In the genomic region with DNA sequence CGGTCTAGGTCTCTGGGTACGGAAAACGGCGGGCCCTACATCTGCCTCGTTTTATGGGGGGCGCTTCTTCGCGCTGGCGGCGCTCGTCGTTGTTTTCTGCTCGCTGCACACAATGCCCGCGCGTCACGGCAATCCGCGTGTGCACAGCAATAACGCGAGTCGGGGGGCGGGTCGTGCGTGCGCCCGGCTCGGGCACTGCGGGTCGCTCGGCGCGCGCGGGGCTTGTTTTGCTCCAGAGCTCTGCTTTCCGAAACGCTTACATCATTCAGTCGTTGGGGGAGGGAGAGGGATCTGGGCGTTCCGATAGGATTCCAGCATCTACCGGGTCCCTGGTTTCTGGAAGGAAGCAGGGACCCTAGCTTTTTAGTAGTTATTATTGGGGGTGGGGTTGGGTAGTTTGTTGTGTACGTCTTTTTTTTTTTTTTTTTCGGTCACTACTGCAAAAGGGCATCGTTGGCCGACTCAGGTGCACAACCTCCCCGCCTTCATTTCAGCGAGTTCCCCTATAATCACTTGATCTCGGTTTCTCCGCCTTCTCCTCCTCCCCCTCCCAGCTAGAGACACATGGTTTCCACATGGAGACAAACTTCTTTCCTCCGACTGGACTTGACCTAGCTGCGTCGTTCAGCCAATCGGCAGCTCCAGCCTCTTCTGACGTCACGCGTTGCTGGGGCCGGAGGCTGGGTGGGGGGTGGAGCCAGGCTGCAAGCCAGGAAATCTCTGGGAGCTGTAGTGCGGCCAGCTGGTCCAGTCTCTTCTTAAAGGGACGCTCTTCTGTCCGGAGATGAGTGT, we compare ENCODE assay signal across 1 cellular context.
TF ChIP-seq lines count a peak whose summit lies in the region.

No MANE protein-coding gene starts in this region.

TF ChIP-seq in HepG2, 621 proteins besides CTCF, POLR2A, EP300 and RAD21 (continued from another document and continues in another):
- TF ChIP-seq, protein P1, sequence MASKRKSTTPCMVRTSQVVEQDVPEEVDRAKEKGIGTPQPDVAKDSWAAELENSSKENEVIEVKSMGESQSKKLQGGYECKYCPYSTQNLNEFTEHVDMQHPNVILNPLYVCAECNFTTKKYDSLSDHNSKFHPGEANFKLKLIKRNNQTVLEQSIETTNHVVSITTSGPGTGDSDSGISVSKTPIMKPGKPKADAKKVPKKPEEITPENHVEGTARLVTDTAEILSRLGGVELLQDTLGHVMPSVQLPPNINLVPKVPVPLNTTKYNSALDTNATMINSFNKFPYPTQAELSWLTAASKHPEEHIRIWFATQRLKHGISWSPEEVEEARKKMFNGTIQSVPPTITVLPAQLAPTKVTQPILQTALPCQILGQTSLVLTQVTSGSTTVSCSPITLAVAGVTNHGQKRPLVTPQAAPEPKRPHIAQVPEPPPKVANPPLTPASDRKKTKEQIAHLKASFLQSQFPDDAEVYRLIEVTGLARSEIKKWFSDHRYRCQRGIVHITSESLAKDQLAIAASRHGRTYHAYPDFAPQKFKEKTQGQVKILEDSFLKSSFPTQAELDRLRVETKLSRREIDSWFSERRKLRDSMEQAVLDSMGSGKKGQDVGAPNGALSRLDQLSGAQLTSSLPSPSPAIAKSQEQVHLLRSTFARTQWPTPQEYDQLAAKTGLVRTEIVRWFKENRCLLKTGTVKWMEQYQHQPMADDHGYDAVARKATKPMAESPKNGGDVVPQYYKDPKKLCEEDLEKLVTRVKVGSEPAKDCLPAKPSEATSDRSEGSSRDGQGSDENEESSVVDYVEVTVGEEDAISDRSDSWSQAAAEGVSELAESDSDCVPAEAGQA (IDR thresholded peaks at IDR 0.05; ENCODE audit: low read depth), result no peak
- TF ChIP-seq, protein P1 (CRISPR knock-in tag; IDR thresholded peaks at IDR 0.05; ENCODE audit: borderline replicate concordance), result no peak
- TF ChIP-seq SETDB1 (CRISPR knock-in tag; IDR thresholded peaks at IDR 0.05; ENCODE audit: borderline replicate concordance) (no peak), THYN1 (CRISPR knock-in tag; IDR thresholded peaks at IDR 0.05; ENCODE audit: borderline replicate concordance, low read depth) (no peak), ATF7-NPFF (CRISPR knock-in tag; IDR thresholded peaks at IDR 0.05; ENCODE audit: low read depth) (no peak), ZNF432 (CRISPR knock-in tag; IDR thresholded peaks at IDR 0.05; ENCODE audit: borderline replicate concordance) (no peak), ZNF749 (CRISPR knock-in tag; IDR thresholded peaks at IDR 0.05; ENCODE audit: borderline replicate concordance) (no peak), ZMAT3 (CRISPR knock-in tag; conservative IDR thresholded peaks at IDR 0.05) (peak; percentile 30; the same call in 1 of the 2 replicates), JUN (CRISPR knock-in tag; IDR thresholded peaks at IDR 0.05) (peak; percentile 18; the same call in 1 of the 2 replicates), ZZZ3 (CRISPR knock-in tag; IDR thresholded peaks at IDR 0.05; ENCODE audit: borderline replicate concordance) (no peak), MLLT10 (CRISPR knock-in tag; IDR thresholded peaks at IDR 0.05) (no peak), FOXA3 (CRISPR knock-in tag; IDR thresholded peaks at IDR 0.05) (peak; percentile 34; the same call in 1 of the 2 replicates), ZBTB20 (CRISPR knock-in tag; IDR thresholded peaks at IDR 0.05; ENCODE audit: borderline replicate concordance, low read depth) (no peak), MATR3 (CRISPR knock-in tag; IDR thresholded peaks at IDR 0.05) (no peak), ZNF234 (CRISPR knock-in tag; conservative IDR thresholded peaks at IDR 0.05) (no peak), WIZ (CRISPR knock-in tag; IDR thresholded peaks at IDR 0.05) (0 out of 2 replicates have a peak, but pooled peaks have one; percentile 63), ZNF788 (CRISPR knock-in tag; IDR thresholded peaks at IDR 0.05; ENCODE audit: borderline replicate concordance) (peak; percentile 72; the same call in 1 of the 2 replicates), ZNF382 (CRISPR knock-in tag; IDR thresholded peaks at IDR 0.05; ENCODE audit: borderline replicate concordance) (no peak), ZNF720 (CRISPR knock-in tag; IDR thresholded peaks at IDR 0.05) (no peak), ZNF547 (CRISPR knock-in tag; IDR thresholded peaks at IDR 0.05) (peak; percentile 45; the same call in 1 of the 2 replicates), SALL1 (CRISPR knock-in tag; IDR thresholded peaks at IDR 0.05) (peak; percentile 34; the same call in 1 of the 2 replicates), ZKSCAN8 (CRISPR knock-in tag; IDR thresholded peaks at IDR 0.05; ENCODE audit: borderline replicate concordance) (0 out of 2 replicates have a peak, but pooled peaks have one; percentile 27), FOSL1 (CRISPR knock-in tag; IDR thresholded peaks at IDR 0.05; ENCODE audit: borderline replicate concordance) (no peak), SNAI1 (CRISPR knock-in tag; IDR thresholded peaks at IDR 0.05; ENCODE audit: borderline replicate concordance) (0 out of 2 replicates have a peak, but pooled peaks have one; percentile 41), MEF2D (CRISPR knock-in tag; IDR thresholded peaks at IDR 0.05) (no peak), HNRNPLL (IDR thresholded peaks at IDR 0.05; ENCODE audit: low read depth, low read length, poor library complexity, severe bottlenecking) (peak; percentile 62), NKX3-1 (CRISPR knock-in tag; IDR thresholded peaks at IDR 0.05) (no peak), ZBTB7A (CRISPR knock-in tag; IDR thresholded peaks at IDR 0.05) (peak; percentile 49; the same call in 1 of the 2 replicates), NFIC (IDR thresholded peaks at IDR 0.05; ENCODE audit: low read length) (no peak)
- TF ChIP-seq, protein P2, sequence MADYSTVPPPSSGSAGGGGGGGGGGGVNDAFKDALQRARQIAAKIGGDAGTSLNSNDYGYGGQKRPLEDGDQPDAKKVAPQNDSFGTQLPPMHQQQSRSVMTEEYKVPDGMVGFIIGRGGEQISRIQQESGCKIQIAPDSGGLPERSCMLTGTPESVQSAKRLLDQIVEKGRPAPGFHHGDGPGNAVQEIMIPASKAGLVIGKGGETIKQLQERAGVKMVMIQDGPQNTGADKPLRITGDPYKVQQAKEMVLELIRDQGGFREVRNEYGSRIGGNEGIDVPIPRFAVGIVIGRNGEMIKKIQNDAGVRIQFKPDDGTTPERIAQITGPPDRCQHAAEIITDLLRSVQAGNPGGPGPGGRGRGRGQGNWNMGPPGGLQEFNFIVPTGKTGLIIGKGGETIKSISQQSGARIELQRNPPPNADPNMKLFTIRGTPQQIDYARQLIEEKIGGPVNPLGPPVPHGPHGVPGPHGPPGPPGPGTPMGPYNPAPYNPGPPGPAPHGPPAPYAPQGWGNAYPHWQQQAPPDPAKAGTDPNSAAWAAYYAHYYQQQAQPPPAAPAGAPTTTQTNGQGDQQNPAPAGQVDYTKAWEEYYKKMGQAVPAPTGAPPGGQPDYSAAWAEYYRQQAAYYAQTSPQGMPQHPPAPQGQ (CRISPR knock-in tag; IDR thresholded peaks at IDR 0.05; ENCODE audit: borderline replicate concordance), result no peak
- TF ChIP-seq, protein P3, sequence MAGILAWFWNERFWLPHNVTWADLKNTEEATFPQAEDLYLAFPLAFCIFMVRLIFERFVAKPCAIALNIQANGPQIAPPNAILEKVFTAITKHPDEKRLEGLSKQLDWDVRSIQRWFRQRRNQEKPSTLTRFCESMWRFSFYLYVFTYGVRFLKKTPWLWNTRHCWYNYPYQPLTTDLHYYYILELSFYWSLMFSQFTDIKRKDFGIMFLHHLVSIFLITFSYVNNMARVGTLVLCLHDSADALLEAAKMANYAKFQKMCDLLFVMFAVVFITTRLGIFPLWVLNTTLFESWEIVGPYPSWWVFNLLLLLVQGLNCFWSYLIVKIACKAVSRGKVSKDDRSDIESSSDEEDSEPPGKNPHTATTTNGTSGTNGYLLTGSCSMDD (CRISPR knock-in tag; IDR thresholded peaks at IDR 0.05), result no peak
- TF ChIP-seq, protein P4, sequence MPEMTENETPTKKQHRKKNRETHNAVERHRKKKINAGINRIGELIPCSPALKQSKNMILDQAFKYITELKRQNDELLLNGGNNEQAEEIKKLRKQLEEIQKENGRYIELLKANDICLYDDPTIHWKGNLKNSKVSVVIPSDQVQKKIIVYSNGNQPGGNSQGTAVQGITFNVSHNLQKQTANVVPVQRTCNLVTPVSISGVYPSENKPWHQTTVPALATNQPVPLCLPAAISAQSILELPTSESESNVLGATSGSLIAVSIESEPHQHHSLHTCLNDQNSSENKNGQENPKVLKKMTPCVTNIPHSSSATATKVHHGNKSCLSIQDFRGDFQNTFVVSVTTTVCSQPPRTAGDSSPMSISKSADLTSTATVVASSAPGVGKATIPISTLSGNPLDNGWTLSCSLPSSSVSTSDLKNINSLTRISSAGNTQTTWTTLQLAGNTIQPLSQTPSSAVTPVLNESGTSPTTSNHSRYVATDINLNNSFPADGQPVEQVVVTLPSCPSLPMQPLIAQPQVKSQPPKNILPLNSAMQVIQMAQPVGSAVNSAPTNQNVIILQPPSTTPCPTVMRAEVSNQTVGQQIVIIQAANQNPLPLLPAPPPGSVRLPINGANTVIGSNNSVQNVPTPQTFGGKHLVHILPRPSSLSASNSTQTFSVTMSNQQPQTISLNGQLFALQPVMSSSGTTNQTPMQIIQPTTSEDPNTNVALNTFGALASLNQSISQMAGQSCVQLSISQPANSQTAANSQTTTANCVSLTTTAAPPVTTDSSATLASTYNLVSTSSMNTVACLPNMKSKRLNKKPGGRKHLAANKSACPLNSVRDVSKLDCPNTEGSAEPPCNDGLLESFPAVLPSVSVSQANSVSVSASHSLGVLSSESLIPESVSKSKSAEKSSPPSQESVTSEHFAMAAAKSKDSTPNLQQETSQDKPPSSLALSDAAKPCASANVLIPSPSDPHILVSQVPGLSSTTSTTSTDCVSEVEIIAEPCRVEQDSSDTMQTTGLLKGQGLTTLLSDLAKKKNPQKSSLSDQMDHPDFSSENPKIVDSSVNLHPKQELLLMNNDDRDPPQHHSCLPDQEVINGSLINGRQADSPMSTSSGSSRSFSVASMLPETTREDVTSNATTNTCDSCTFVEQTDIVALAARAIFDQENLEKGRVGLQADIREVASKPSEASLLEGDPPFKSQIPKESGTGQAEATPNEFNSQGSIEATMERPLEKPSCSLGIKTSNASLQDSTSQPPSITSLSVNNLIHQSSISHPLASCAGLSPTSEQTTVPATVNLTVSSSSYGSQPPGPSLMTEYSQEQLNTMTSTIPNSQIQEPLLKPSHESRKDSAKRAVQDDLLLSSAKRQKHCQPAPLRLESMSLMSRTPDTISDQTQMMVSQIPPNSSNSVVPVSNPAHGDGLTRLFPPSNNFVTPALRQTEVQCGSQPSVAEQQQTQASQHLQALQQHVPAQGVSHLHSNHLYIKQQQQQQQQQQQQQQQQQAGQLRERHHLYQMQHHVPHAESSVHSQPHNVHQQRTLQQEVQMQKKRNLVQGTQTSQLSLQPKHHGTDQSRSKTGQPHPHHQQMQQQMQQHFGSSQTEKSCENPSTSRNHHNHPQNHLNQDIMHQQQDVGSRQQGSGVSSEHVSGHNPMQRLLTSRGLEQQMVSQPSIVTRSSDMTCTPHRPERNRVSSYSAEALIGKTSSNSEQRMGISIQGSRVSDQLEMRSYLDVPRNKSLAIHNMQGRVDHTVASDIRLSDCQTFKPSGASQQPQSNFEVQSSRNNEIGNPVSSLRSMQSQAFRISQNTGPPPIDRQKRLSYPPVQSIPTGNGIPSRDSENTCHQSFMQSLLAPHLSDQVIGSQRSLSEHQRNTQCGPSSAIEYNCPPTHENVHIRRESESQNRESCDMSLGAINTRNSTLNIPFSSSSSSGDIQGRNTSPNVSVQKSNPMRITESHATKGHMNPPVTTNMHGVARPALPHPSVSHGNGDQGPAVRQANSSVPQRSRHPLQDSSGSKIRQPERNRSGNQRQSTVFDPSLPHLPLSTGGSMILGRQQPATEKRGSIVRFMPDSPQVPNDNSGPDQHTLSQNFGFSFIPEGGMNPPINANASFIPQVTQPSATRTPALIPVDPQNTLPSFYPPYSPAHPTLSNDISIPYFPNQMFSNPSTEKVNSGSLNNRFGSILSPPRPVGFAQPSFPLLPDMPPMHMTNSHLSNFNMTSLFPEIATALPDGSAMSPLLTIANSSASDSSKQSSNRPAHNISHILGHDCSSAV (CRISPR knock-in tag; IDR thresholded peaks at IDR 0.05; ENCODE audit: borderline replicate concordance), result no peak
- TF ChIP-seq, protein P5, sequence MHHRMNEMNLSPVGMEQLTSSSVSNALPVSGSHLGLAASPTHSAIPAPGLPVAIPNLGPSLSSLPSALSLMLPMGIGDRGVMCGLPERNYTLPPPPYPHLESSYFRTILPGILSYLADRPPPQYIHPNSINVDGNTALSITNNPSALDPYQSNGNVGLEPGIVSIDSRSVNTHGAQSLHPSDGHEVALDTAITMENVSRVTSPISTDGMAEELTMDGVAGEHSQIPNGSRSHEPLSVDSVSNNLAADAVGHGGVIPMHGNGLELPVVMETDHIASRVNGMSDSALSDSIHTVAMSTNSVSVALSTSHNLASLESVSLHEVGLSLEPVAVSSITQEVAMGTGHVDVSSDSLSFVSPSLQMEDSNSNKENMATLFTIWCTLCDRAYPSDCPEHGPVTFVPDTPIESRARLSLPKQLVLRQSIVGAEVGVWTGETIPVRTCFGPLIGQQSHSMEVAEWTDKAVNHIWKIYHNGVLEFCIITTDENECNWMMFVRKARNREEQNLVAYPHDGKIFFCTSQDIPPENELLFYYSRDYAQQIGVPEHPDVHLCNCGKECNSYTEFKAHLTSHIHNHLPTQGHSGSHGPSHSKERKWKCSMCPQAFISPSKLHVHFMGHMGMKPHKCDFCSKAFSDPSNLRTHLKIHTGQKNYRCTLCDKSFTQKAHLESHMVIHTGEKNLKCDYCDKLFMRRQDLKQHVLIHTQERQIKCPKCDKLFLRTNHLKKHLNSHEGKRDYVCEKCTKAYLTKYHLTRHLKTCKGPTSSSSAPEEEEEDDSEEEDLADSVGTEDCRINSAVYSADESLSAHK (CRISPR knock-in tag; IDR thresholded peaks at IDR 0.05; ENCODE audit: borderline replicate concordance), result no peak
- TF ChIP-seq, protein P6, sequence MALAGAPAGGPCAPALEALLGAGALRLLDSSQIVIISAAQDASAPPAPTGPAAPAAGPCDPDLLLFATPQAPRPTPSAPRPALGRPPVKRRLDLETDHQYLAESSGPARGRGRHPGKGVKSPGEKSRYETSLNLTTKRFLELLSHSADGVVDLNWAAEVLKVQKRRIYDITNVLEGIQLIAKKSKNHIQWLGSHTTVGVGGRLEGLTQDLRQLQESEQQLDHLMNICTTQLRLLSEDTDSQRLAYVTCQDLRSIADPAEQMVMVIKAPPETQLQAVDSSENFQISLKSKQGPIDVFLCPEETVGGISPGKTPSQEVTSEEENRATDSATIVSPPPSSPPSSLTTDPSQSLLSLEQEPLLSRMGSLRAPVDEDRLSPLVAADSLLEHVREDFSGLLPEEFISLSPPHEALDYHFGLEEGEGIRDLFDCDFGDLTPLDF (CRISPR knock-in tag; IDR thresholded peaks at IDR 0.05), result no peak
